ENCODE assay signal across 1 cellular context in genomic region chr7:73612598-73613269, GRCh38.
TF ChIP-seq lines count a peak whose summit lies in the region.

No MANE protein-coding gene starts in this region.

TF ChIP-seq in K562, 482 proteins besides CTCF, POLR2A, EP300 and RAD21 (continued from another document and continues in another):
- TF ChIP-seq GATA2 (CRISPR knock-in tag; IDR thresholded peaks at IDR 0.05) (peak; percentile 94), FOXP4 (CRISPR knock-in tag; IDR thresholded peaks at IDR 0.05; ENCODE audit: borderline replicate concordance) (peak; percentile 91), CCAR2 (IDR thresholded peaks at IDR 0.05; ENCODE audit: low read depth, low read length) (0 out of 2 replicates have a peak, but pooled peaks have one; percentile 33), TAF1 (IDR thresholded peaks at IDR 0.05; ENCODE audit: control insufficient read depth, extremely low read depth, insufficient read depth, low read length, severe bottlenecking) (peak; percentile 41), EHMT2 (IDR thresholded peaks at IDR 0.05) (0 out of 2 replicates have a peak, but pooled peaks have one; percentile 42), MBD2 (IDR thresholded peaks at IDR 0.05; ENCODE audit: borderline replicate concordance, low read depth) (peak; percentile 59; the same call in 1 of the 2 replicates), STAT5A (IDR thresholded peaks at IDR 0.05; ENCODE audit: borderline replicate concordance, low read length) (peak; percentile 85), ZNF41 (CRISPR knock-in tag; conservative IDR thresholded peaks at IDR 0.05) (no peak), SFPQ (IDR thresholded peaks at IDR 0.05; ENCODE audit: low read depth, low read length) (no peak), AFF1 (IDR thresholded peaks at IDR 0.05; ENCODE audit: low read depth in 1 of 2, partially characterized antibody in 2 of 2) (peak in 1 of 2 experiments; percentile 74), ZBTB7A (IDR thresholded peaks at IDR 0.05; ENCODE audit: borderline replicate concordance, control insufficient read depth, low read depth, low read length) (peak; percentile 98), ZNF274 (IDR thresholded peaks at IDR 0.05; ENCODE audit: borderline replicate concordance, low read depth, low read length) (0 out of 2 replicates have a peak, but pooled peaks have one; percentile 26), TRIM24 (IDR thresholded peaks at IDR 0.05) (peak; percentile 88 to 92), MTA3 (IDR thresholded peaks at IDR 0.05; ENCODE audit: borderline replicate concordance) (peak; percentile 90; the same call in 1 of the 2 replicates), ZBED1 (IDR thresholded peaks at IDR 0.05) (0 out of 2 replicates have a peak, but pooled peaks have one; percentile 46), RFX7 (CRISPR knock-in tag; IDR thresholded peaks at IDR 0.05) (0 out of 2 replicates have a peak, but pooled peaks have one; percentile 32), USF1 (CRISPR knock-in tag; IDR thresholded peaks at IDR 0.05) (peak; percentile 96), ZNF592 (IDR thresholded peaks at IDR 0.05) (no peak), IRF2 (CRISPR knock-in tag; IDR thresholded peaks at IDR 0.05) (no peak), TEAD4 (IDR thresholded peaks at IDR 0.05; ENCODE audit: low read length) (peak; percentile 96), TEAD4 (CRISPR knock-in tag; IDR thresholded peaks at IDR 0.05; ENCODE audit: borderline replicate concordance) (no peak), FOXM1 (IDR thresholded peaks at IDR 0.05; ENCODE audit: low read depth) (peak; percentile 79), FOXM1 (CRISPR knock-in tag; IDR thresholded peaks at IDR 0.05; ENCODE audit: low read depth) (no peak), TAL1 (IDR thresholded peaks at IDR 0.05) (peak; percentile 93), YY1 (IDR thresholded peaks at IDR 0.05; ENCODE audit: borderline replicate concordance in 1 of 3, control insufficient read depth in 1 of 3, extremely low read depth in 1 of 3, insufficient read depth in 3 of 3, insufficient read length in 1 of 3, insufficient replicate concordance in 2 of 3, low read depth in 1 of 3, low read length in 2 of 3) (peak in 1 of 3 experiments; percentile 2), PHF20 (IDR thresholded peaks at IDR 0.05; ENCODE audit: partially characterized antibody) (peak; percentile 10), IRF1 (CRISPR knock-in tag; IDR thresholded peaks at IDR 0.05; ENCODE audit: borderline replicate concordance) (no peak), SMARCA4 (IDR thresholded peaks at IDR 0.05) (peak; percentile 98), BCOR (IDR thresholded peaks at IDR 0.05) (peak; percentile 88), ELF1 (tag; IDR thresholded peaks at IDR 0.05) (0 out of 2 replicates have a peak, but pooled peaks have one; percentile 35), PML (IDR thresholded peaks at IDR 0.05; ENCODE audit: low read length) (peak; percentile 88), ARID3A (IDR thresholded peaks at IDR 0.05; ENCODE audit: borderline replicate concordance, low read depth, low read length) (peak; percentile 60; the same call in 1 of the 2 replicates), ATF3 (IDR thresholded peaks at IDR 0.05) (peak; percentile 76), ATF3 (CRISPR knock-in tag; conservative IDR thresholded peaks at IDR 0.05) (peak; percentile 79)
